Comparison of ENCODE assay signal across 20 cellular contexts in the genomic region with DNA sequence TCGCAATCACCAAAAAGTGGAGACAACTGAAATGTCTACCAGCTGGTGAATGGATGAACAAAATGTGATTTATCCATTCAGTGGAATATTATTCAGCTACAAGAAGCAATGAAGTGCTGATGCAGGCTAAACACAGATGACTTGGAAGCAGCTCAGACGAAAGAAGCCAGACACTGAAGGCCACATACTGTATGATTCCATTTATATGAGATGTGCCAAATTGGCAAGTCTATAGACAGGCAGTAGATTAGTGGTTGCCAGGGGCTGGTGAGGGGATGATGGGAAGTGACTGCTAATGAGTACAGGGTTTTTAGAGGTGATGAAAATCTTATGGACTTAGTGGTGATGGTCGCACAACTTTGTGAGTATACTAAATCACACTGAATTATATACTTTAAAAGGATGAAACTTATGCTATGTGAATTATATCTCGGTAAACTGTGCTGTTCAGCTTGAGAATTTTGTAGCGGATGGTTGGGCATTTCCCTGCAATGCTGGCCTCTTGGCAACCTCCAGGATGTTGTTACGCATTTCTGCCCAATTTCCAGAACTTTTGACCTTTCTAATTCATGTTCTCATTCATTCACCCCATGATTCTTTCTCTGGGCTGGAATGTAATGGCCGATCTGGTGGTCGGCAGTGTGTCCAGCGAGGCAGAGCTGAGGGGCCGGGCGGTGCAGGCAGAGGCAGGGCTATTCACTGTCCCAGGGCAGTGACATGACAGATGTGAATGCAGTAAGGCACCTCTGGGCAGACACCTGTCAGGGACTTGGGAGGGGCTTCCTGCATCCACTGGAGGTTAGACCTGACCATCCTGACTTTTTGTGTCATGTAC. TPM values are rescaled to one million over a fixed set of nuclear protein-coding genes. Genes with fewer than 3 reads are reported as not detected.
DNase-seq lines count a peak whose midpoint lies in the region; ATAC-seq and TF ChIP-seq lines count a peak whose summit lies in the region.
"Had no signal": no experiment of that assay in that cellular context is flagged by ENCODE, and none has a peak within 500 bp of the region (broad histone marks: within the 10 kb centered on the region; RNA-seq: fewer than 3 reads in every experiment).

No MANE protein-coding gene starts in this region.

- H3K36me3 Mint-ChIP-seq in effector memory CD8-positive, alpha-beta T cell (ENCODE audit: insufficient read depth) = no peaks in the 10 kb centered on the region
- H3K36me3 Mint-ChIP-seq: CD4-positive, alpha-beta memory T cell had no signal

- no peak overlapping the region for H3K27ac Mint-ChIP-seq in effector memory CD8-positive, alpha-beta T cell

- no peaks in the 10 kb centered on the region for H3K4me1 ChIP-seq in fibroblast of lung (ENCODE audit: control insufficient read depth, extremely low read depth, insufficient read depth, low read length)
- peaks cover 0 to 10% of the 10 kb centered on the region in 2 donors for H3K4me1 ChIP-seq in left lung

- no peaks in the 10 kb centered on the region for H3K9me3 Mint-ChIP-seq in effector memory CD8-positive, alpha-beta T cell
- H3K9me3 Mint-ChIP-seq: CD4-positive, alpha-beta memory T cell had no signal

- H3K79me2 ChIP-seq in fibroblast of lung (ENCODE audit: control insufficient read depth, insufficient read depth, low read length) = no peaks in the 10 kb centered on the region

- H4K20me1 ChIP-seq in fibroblast of lung (ENCODE audit: control insufficient read depth, extremely low read depth, insufficient read depth, low read length) = no peaks in the 10 kb centered on the region

- TF ChIP-seq CTCF in fibroblast of lung (conservative IDR thresholded peaks at IDR 0.05 in 1 of 2, IDR thresholded peaks at IDR 0.05 in 1 of 2; ENCODE audit: low read depth in 1 of 2, low read length in 2 of 2) (no peak), left lung (IDR thresholded peaks at IDR 0.05) (no peak)

- H3K4me3 ChIP-seq in fibroblast of lung (replicated peaks in 1 of 4; ENCODE audit: control extremely low read depth in 1 of 4, insufficient read depth in 1 of 4, low read depth in 3 of 4, low read length in 4 of 4) = no peak overlapping the region
- no peak overlapping the region for H3K4me3 ChIP-seq in left lung
- H3K4me3 ChIP-seq: GM23248, K562, PC-9 had no signal

- no peak overlapping the region for H3K4me3 Mint-ChIP-seq in effector memory CD8-positive, alpha-beta T cell
- H3K4me3 Mint-ChIP-seq: CD4-positive, alpha-beta memory T cell had no signal

- H3K36me3 ChIP-seq in fibroblast of lung (ENCODE audit: control insufficient read depth, insufficient read depth, low read length) = no peaks in the 10 kb centered on the region
- no peaks in the 10 kb centered on the region for H3K36me3 ChIP-seq in left lung

- H3K27me3 Mint-ChIP-seq in effector memory CD8-positive, alpha-beta T cell = no peaks in the 10 kb centered on the region
- H3K27me3 Mint-ChIP-seq: CD4-positive, alpha-beta memory T cell had no signal

- peaks cover 0 to 3% of the 10 kb centered on the region in 2 donors for H3K4me1 Mint-ChIP-seq in effector memory CD8-positive, alpha-beta T cell (ENCODE audit: low read depth in 2 of 2)

- no peak overlapping the region for H3K27ac ChIP-seq in fibroblast of lung (ENCODE audit: insufficient read depth, low read length)
- H3K27ac ChIP-seq in left lung = no peak overlapping the region
- H3K27ac ChIP-seq: GM23248, PC-9 had no signal

- H3K4me2 ChIP-seq in fibroblast of lung (ENCODE audit: extremely low read depth, insufficient read depth, low read length) = no peak overlapping the region
- H3K4me2 ChIP-seq: PC-9 had no signal

- intact Hi-C loops in Right ventricle myocardium inferior (cut with DNase I) (loop anchor here (5.0 kb wide), 1 partner anchor 405 kb away; no protein-coding TSS in a partner anchor), cardiac septum (cut with DNase I) (loop anchor here (2.0 kb wide), 1 partner anchor 143 kb away; no protein-coding TSS in a partner anchor), left lung (cut with DNase I) (loop anchor here in 1 of 2 donors (5.0 kb wide), 1 partner anchor 145 kb away; no protein-coding TSS in a partner anchor)

- peak; percentile 82 for ATAC-seq in Right ventricle myocardium inferior
- ATAC-seq in left lung = peak; percentile 17
- no peak for ATAC-seq in effector memory CD8-positive, alpha-beta T cell (replicated peaks)
- ATAC-seq: K562 had no signal

- no peak overlapping the region for H2AFZ ChIP-seq in fibroblast of lung (ENCODE audit: low read length)
- H2AFZ ChIP-seq: GM23248, PC-9 had no signal

- H3K9me3 ChIP-seq in fibroblast of lung (ENCODE audit: control insufficient read depth, insufficient read depth, low read depth, low read length) (no peaks in the 10 kb centered on the region), left lung (no peaks in the 10 kb centered on the region)

- DNase-seq in Right ventricle myocardium inferior (ENCODE audit: missing footprints) = no peak
- DNase-seq in cardiac septum (ENCODE audit: low spot score) = no peak
- peak; percentile 23 to 56 for DNase-seq in fibroblast of lung (ENCODE audit: low read depth in 2 of 2)
- DNase-seq in left lung = no peak
- DNase-seq in effector memory CD8-positive, alpha-beta T cell = no peak
- no peak for DNase-seq in SIG-M5 treated with dmso at 0.1 percent for 504 hours (lab: John Stamatoyannopoulos, UW; ENCODE audit: unreplicated experiment)
- DNase-seq in stimulated activated CD4-positive, alpha-beta T cell treated with anti-CD3 and anti-CD28 coated beads, Interleukin-15, amount 100 ng/mL, for 24 hours = no peak
- DNase-seq in hippocampal formation (lab: John Stamatoyannopoulos, UW) = no peak
- DNase-seq: 8988T; CD4-positive, alpha-beta memory T cell; DMS79; GM23248; HCEC 1CT; MV-4-11; NCI-H1417 treated with DMSO at 0.1 percent for 48 hours; NCI-H1930; NCI-H748 treated with DMSO at 0.1 percent for 48 hours; PC-9 had no signal

- H3K27me3 ChIP-seq in fibroblast of lung (ENCODE audit: control insufficient read depth, insufficient read depth, low read length) (peaks cover 5% of the 10 kb centered on the region), left lung (no peaks in the 10 kb centered on the region)

- H3K9ac ChIP-seq in fibroblast of lung (ENCODE audit: insufficient read depth, low read length) = no peak overlapping the region
- H3K9ac ChIP-seq: GM23248 had no signal

RNA-seq across cellular contexts. Expression of gene WNK2, which starts 21.9 kb away (rescaled TPM):
- total RNA-seq in Right ventricle myocardium inferior = 200 TPM
- 123 TPM for total RNA-seq in cardiac septum
- total RNA-seq in fibroblast of lung = under 0.01 TPM in 1 of 2 replicates, not detected in the other
- polyA plus RNA-seq in fibroblast of lung = not detected in 2 replicates
- polyA plus RNA-seq in fibroblast of lung (2012) = not detected in 2 replicates
- not detected in 2 replicates for polyA minus RNA-seq in fibroblast of lung (ENCODE audit: low replicate concordance)
- 1 to 10 TPM in 1 of 2 donors, under 1 TPM in 1; 0.93 to 1.6 TPM for total RNA-seq in left lung
- total RNA-seq: GM23248 had no signal
- polyA plus RNA-seq: BJ; CD4-positive, alpha-beta memory T cell; GM23248 had no signal

RNA-seq across cellular contexts. Expression of gene NINJ1, which starts 28.0 kb away (rescaled TPM):
- 55.5 TPM for total RNA-seq in Right ventricle myocardium inferior
- total RNA-seq in cardiac septum = 46.4 TPM
- 56.2 and 59.9 TPM in 2 replicates for total RNA-seq in fibroblast of lung
- polyA plus RNA-seq in fibroblast of lung = 7.2 and 19.5 TPM in 2 replicates
- polyA plus RNA-seq in fibroblast of lung (2012) = 20.6 and 58.0 TPM in 2 replicates
- 32.1 and 73.7 TPM in 2 replicates for polyA minus RNA-seq in fibroblast of lung (ENCODE audit: low replicate concordance)
- 10 to 100 TPM; 77.9 to 83.5 TPM for total RNA-seq in left lung

Comparison
In these comparisons a context has a peak if more than half of its experiments do, and no peak if none do; other contexts are left out.
1. DNase-seq: peak in fibroblast of lung (2 of 2); none in Right ventricle myocardium inferior (single experiment), cardiac septum (single experiment), left lung (0 of 2), effector memory CD8-positive, alpha-beta T cell (0 of 3), SIG-M5 treated with dmso at 0.1 percent for 504 hours (single experiment), stimulated activated CD4-positive, alpha-beta T cell treated with anti-CD3 and anti-CD28 coated beads, Interleukin-15, amount 100 ng/mL, for 24 hours (single experiment) and hippocampal formation (0 of 2).
2. RNA of gene WNK2, which starts 21.9 kb away (total RNA-seq): 200 TPM in Right ventricle myocardium inferior (single experiment) and 123 TPM in cardiac septum (single experiment); 0.93 to 1.6 TPM in left lung and under 0.01 TPM in fibroblast of lung; every median in the first group is over 10 times any median in the second.